9 cellular contexts compared by ENCODE assay signal in the genomic region with DNA sequence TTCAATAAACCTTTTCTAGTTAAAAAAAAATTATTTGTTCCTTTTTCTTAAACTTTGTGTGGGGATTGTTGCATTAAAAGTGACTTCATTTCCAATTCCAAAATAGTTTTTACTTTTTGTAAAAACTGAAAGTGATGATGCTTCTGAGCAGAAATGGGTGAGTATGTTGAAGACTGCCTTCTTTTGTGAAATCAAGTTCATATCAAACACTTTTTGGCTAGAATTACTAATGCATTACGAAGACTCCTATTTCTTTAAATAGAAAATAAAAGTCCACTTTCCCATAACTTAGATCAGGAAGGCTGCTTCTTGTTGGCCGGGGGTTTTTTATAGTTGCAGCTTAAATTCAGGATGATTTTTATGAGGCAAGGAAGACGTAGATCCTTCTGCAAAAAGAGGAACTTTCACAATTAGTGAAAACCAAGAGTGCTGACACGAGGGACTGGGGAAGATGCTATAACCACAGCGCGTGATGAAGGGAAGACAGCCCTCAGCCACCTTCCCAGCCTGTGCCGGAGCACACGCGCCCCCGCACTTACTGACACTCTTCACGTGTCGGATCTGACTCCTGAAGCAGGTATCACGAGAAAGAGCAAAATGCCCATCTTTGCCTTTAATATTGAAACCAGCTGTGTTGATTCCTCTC.
DNase-seq lines count a peak whose midpoint lies in the region; ATAC-seq and TF ChIP-seq lines count a peak whose summit lies in the region.
"Had no signal": no experiment of that assay in that cellular context is flagged by ENCODE, and none has a peak within 500 bp of the region (broad histone marks: within the 10 kb centered on the region; RNA-seq: fewer than 3 reads in every experiment).

No MANE protein-coding gene starts in this region.

- no peaks in the 10 kb centered on the region for H3K27me3 ChIP-seq in trophoblast cell (ENCODE audit: insufficient read depth, low read length)
- no peaks in the 10 kb centered on the region for H3K27me3 ChIP-seq in prostate gland (replicated peaks; ENCODE audit: insufficient read depth)

- H2BK12ac ChIP-seq in trophoblast cell (ENCODE audit: low read length): no peak overlapping the region

- no peak overlapping the region for H4K12ac ChIP-seq in trophoblast cell (ENCODE audit: low read depth, low read length)

- H3K23ac ChIP-seq in trophoblast cell (ENCODE audit: low read length): no peak overlapping the region

- H3K4me3 ChIP-seq in trophoblast cell (ENCODE audit: low read depth, low read length) (no peak overlapping the region), prostate gland (no peak overlapping the region)
- H3K4me3 ChIP-seq: SJSA1 had no signal

- H3K27ac ChIP-seq in trophoblast cell (ENCODE audit: low read depth, low read length): no peak overlapping the region
- H3K27ac ChIP-seq in prostate gland: no peak overlapping the region
- H3K27ac ChIP-seq: SJSA1 had no signal

- no peaks in the 10 kb centered on the region for H3K9me3 Mint-ChIP-seq in activated T-cell treated with anti-CD3 and anti-CD28 coated beads, Interleukin-2, amount 50 U/mL, for 4 hours

- no peak for TF ChIP-seq POLR2A in prostate gland (IDR thresholded peaks at IDR 0.05)

- H3K4me2 ChIP-seq in trophoblast cell (ENCODE audit: low read length): no peak overlapping the region

- no peak overlapping the region for H4K8ac ChIP-seq in trophoblast cell (ENCODE audit: low read depth, low read length)

- H3K18ac ChIP-seq in trophoblast cell (ENCODE audit: low read length): no peak overlapping the region

- WGBS in trophoblast cell (ENCODE audit: extremely low coverage, insufficient coverage, insufficient read length): no CpG with 5 or more reads among the region's 13 CpGs
- 25% methylated on average over 13 of the region's 13 CpGs for WGBS in prostate gland

- intact Hi-C loops in prostate gland (cut with DNase I): no loop called here

- peaks cover 14% of the 10 kb centered on the region for H3K4me1 Mint-ChIP-seq in activated T-cell treated with anti-CD3 and anti-CD28 coated beads, Interleukin-2, amount 50 U/mL, for 4 hours (ENCODE audit: low read depth)

- H3K79me2 ChIP-seq in trophoblast cell (ENCODE audit: control insufficient read depth, insufficient read depth, low read length, poor library complexity): no peaks in the 10 kb centered on the region

- no peaks in the 10 kb centered on the region for H3K36me3 ChIP-seq in trophoblast cell (ENCODE audit: control insufficient read depth in 1 of 2, insufficient read depth in 2 of 2, low read length in 2 of 2)
- no peaks in the 10 kb centered on the region for H3K36me3 ChIP-seq in prostate gland
- H3K36me3 ChIP-seq: SJSA1 had no signal

- H3K4me1 ChIP-seq in trophoblast cell (ENCODE audit: control insufficient read depth in 1 of 2, insufficient read depth in 2 of 2, low read length in 2 of 2): no peaks in the 10 kb centered on the region
- H3K4me1 ChIP-seq in prostate gland (replicated peaks): no peaks in the 10 kb centered on the region
- H3K4me1 ChIP-seq: SJSA1 had no signal

- H2AK5ac ChIP-seq in trophoblast cell (ENCODE audit: low read length): no peak overlapping the region

- H3K14ac ChIP-seq in trophoblast cell (ENCODE audit: low read length): no peak overlapping the region

- H3K4me3 Mint-ChIP-seq in activated T-cell treated with anti-CD3 and anti-CD28 coated beads, Interleukin-2, amount 50 U/mL, for 4 hours: peak overlapping the region; percentile 36

- H3K79me1 ChIP-seq in trophoblast cell (ENCODE audit: low read length): no peaks in the 10 kb centered on the region

- no peak overlapping the region for H3K9ac ChIP-seq in trophoblast cell (ENCODE audit: low read length)

- H2AFZ ChIP-seq in trophoblast cell (ENCODE audit: insufficient read depth, low read length, poor library complexity): no peak overlapping the region

- H3K4ac ChIP-seq in trophoblast cell (ENCODE audit: low read depth, low read length): no peak overlapping the region

- H3K9me3 ChIP-seq in trophoblast cell (ENCODE audit: insufficient read depth, low read depth, low read length) (peaks cover 1% of the 10 kb centered on the region), prostate gland (no peaks in the 10 kb centered on the region)
- H3K9me3 ChIP-seq: SJSA1 had no signal

- H2BK5ac ChIP-seq in trophoblast cell (ENCODE audit: low read depth, low read length, poor library complexity): no peak overlapping the region

- H3K36me3 Mint-ChIP-seq in activated T-cell treated with anti-CD3 and anti-CD28 coated beads, Interleukin-2, amount 50 U/mL, for 4 hours (ENCODE audit: insufficient read depth): no peaks in the 10 kb centered on the region

- peak; percentile 76 for ATAC-seq in GM18498 (IDR thresholded peaks at IDR 0.05; ENCODE audit: unreplicated experiment)
- ATAC-seq in HG03196 (IDR thresholded peaks at IDR 0.05; ENCODE audit: unreplicated experiment): peak; percentile 40
- peak; percentile 86 to 95 for ATAC-seq in activated T-cell treated with anti-CD3 and anti-CD28 coated beads, Interleukin-2, amount 50 U/mL, for 4 hours
- no peak for ATAC-seq in HG03378 (IDR thresholded peaks at IDR 0.05; ENCODE audit: unreplicated experiment)

- TF ChIP-seq CTCF in prostate gland (IDR thresholded peaks at IDR 0.05): no peak

- no peak overlapping the region for H2BK120ac ChIP-seq in trophoblast cell (ENCODE audit: insufficient read depth, low read length, poor library complexity)

- no peak overlapping the region for H4K91ac ChIP-seq in trophoblast cell (ENCODE audit: low read depth, low read length)

- peaks cover 28% of the 10 kb centered on the region for H3K27me3 Mint-ChIP-seq in activated T-cell treated with anti-CD3 and anti-CD28 coated beads, Interleukin-2, amount 50 U/mL, for 4 hours (ENCODE audit: low read depth)

- DNase-seq in activated T-cell treated with anti-CD3 and anti-CD28 coated beads, Interleukin-2, amount 50 U/mL, for 4 hours: peak; percentile 5
- DNase-seq in trophoblast cell (peak; percentile 23 to 42), mesenteric fat pad (ENCODE audit: low spot score) (no peak), DMS53 (lab: John Stamatoyannopoulos, UW) (no peak), prostate gland (ENCODE audit: low spot score) (no peak)

Comparison
In these comparisons a context has a peak if more than half of its experiments do, and no peak if none do; other contexts are left out.
1. DNase-seq: peak in activated T-cell treated with anti-CD3 and anti-CD28 coated beads, Interleukin-2, amount 50 U/mL, for 4 hours (single experiment) and trophoblast cell (2 of 2); none in mesenteric fat pad (single experiment), DMS53 (single experiment) and prostate gland (single experiment).